ENCODE assay signal across 8 cellular contexts in genomic region chr6:83068628-83069027, GRCh38. TPM values are rescaled to one million over a fixed set of nuclear protein-coding genes. Genes with fewer than 3 reads are reported as not detected.
DNase-seq lines count a peak whose midpoint lies in the region; ATAC-seq and TF ChIP-seq lines count a peak whose summit lies in the region.

No MANE protein-coding gene starts in this region.

- H3K4me3 ChIP-seq in heart right ventricle: peak overlapping the region in 9 of 10 donors; percentile 64 to 93 (median 77)
- peak overlapping the region; percentile 87 for H3K4me3 ChIP-seq in astrocyte of the cerebellum (ENCODE audit: low read depth, low read length)
- no peak overlapping the region for H3K4me3 ChIP-seq in mesendoderm (ENCODE audit: low read length)
- H3K4me3 ChIP-seq in vagina: peak overlapping the region; percentile 86 to 90

- peaks cover 0 to 70% (median 37%) of the 10 kb centered on the region in 9 donors for H3K4me1 ChIP-seq in heart right ventricle
- H3K4me1 ChIP-seq in mesendoderm (ENCODE audit: control insufficient read depth, low read depth, low read length): no peaks in the 10 kb centered on the region
- H3K4me1 ChIP-seq in vagina: peaks cover 48% of the 10 kb centered on the region

- no peak overlapping the region for H4K8ac ChIP-seq in mesendoderm (ENCODE audit: low read depth, low read length)

- H3K18ac ChIP-seq in mesendoderm (ENCODE audit: low read length): no peak overlapping the region

- in situ Hi-C loops in astrocyte of the cerebellum (cut with HindIII; ENCODE audit: low sequenced_read_pairs): no loop called here

- no peak overlapping the region for H3K23ac ChIP-seq in mesendoderm (ENCODE audit: low read length)

- H3K27me3 ChIP-seq in heart right ventricle: no peaks in the 10 kb centered on the region
- H3K27me3 ChIP-seq in mesendoderm (ENCODE audit: insufficient read depth, low read length, poor library complexity): no peaks in the 10 kb centered on the region
- no peaks in the 10 kb centered on the region for H3K27me3 ChIP-seq in vagina

- H3K36me3 ChIP-seq in heart right ventricle: no peaks in the 10 kb centered on the region
- no peaks in the 10 kb centered on the region for H3K36me3 ChIP-seq in mesendoderm (ENCODE audit: control insufficient read depth, insufficient read depth, low read length)
- no peaks in the 10 kb centered on the region for H3K36me3 ChIP-seq in vagina

- ATAC-seq in heart right ventricle: no peak
- ATAC-seq in left ventricle myocardium superior: no peak
- no peak for ATAC-seq in HG03159 (IDR thresholded peaks at IDR 0.05; ENCODE audit: unreplicated experiment)

- intact Hi-C loops in heart right ventricle (cut with DNase I): loop anchor here (1.0 to 10.0 kb wide), 11 partner anchors 9 to 786 kb away; partner anchors contain the start of genes PGM3 (in 4 of the 10), RWDD2A (in 4 of the 10), PRSS35 (in 2 of the 10) and CYB5R4 (in 1 of the 10)
- intact Hi-C loops in left ventricle myocardium superior (cut with micrococcal nuclease): loop anchor here (10.0 kb wide), 1 partner anchor 126 kb away; the partner anchor contains the start of genes PGM3 and RWDD2A
- intact Hi-C loops in vagina (cut with DNase I): loop anchor here (5.0 kb wide), 1 partner anchor 139 kb away; no protein-coding TSS in a partner anchor

- no peak overlapping the region for H3K4me2 ChIP-seq in mesendoderm (ENCODE audit: low read length)

- TF ChIP-seq POLR2A in vagina (IDR thresholded peaks at IDR 0.05): no peak

- no peak overlapping the region for H2BK120ac ChIP-seq in mesendoderm (ENCODE audit: low read depth, low read length)

- H3K79me2 ChIP-seq in mesendoderm (ENCODE audit: control insufficient read depth, insufficient read depth, low read length): peaks cover 1% of the 10 kb centered on the region

- peaks cover under 1% of the 10 kb centered on the region for H3K79me1 ChIP-seq in mesendoderm (ENCODE audit: low read length)

- H3K9me3 ChIP-seq in heart right ventricle (no peaks in the 10 kb centered on the region), vagina (no peaks in the 10 kb centered on the region)

- H3K56ac ChIP-seq in mesendoderm (ENCODE audit: low read length): no peak overlapping the region

- no peak overlapping the region for H2AK5ac ChIP-seq in mesendoderm (ENCODE audit: low read length)

- H3K9ac ChIP-seq in mesendoderm (ENCODE audit: low read length): no peak overlapping the region

- peak overlapping the region in 6 of 10 donors; percentile 85 to 93 (median 88) for H3K27ac ChIP-seq in heart right ventricle
- no peak overlapping the region for H3K27ac ChIP-seq in mesendoderm (ENCODE audit: low read depth, low read length)
- H3K27ac ChIP-seq in vagina: peak overlapping the region; percentile 90

- H2BK5ac ChIP-seq in mesendoderm (ENCODE audit: low read length): no peak overlapping the region

- H2BK15ac ChIP-seq in mesendoderm (replicated peaks; ENCODE audit: low read depth): peak overlapping the region; percentile 74

- WGBS in heart right ventricle, 2 donors: 35 to 41% methylated on average over 6 of the region's 6 CpGs
- no CpG with 5 or more reads among the region's 6 CpGs for WGBS in mesendoderm (ENCODE audit: extremely low coverage, insufficient coverage, low lambda C conversion rate)

- DNase-seq in heart right ventricle (no peak), left ventricle myocardium superior (no peak), astrocyte of the cerebellum (ENCODE audit: low read depth) (no peak), mesendoderm (no peak), vagina (ENCODE audit: extremely low spot score in 2 of 2) (no peak), SW480 (ENCODE audit: low spot score) (no peak), NCI-H446 treated with DMSO at 0.1 percent for 48 hours (lab: John Stamatoyannopoulos, UW) (no peak)

- H3K4ac ChIP-seq in mesendoderm (ENCODE audit: low read depth, low read length): no peak overlapping the region

- H4K5ac ChIP-seq in mesendoderm (ENCODE audit: low read length): no peak overlapping the region

- TF ChIP-seq CTCF in heart right ventricle (IDR thresholded peaks at IDR 0.05) (no peak), astrocyte of the cerebellum (IDR thresholded peaks at IDR 0.05; ENCODE audit: low read depth, low read length, missing control alignments) (no peak), vagina (IDR thresholded peaks at IDR 0.05) (no peak)

RNA-seq across cellular contexts. Expression of gene DOP1A, which starts 1.2 kb away (rescaled TPM):
- total RNA-seq in heart right ventricle (10 to 100 TPM in 9 of 10 donors, 1 to 10 TPM in 1; 10.0 to 26.8 (median 22.2) TPM), left ventricle myocardium superior (17.7 TPM), vagina (33.1 TPM)
- 1 to 10 TPM; 2.5 to 9.4 TPM for polyA plus RNA-seq in heart right ventricle
- polyA plus RNA-seq in mesendoderm (2013, experiment 1 of 2): 3.7 TPM
- polyA plus RNA-seq in mesendoderm (2013, experiment 2 of 2): 3.5 TPM

RNA-seq across cellular contexts. Expression of gene UBE3D, which starts 3.0 kb away (rescaled TPM):
- total RNA-seq in heart right ventricle: 1 to 10 TPM; 1.9 to 3.1 (median 2.6) TPM
- 1 to 10 TPM; 2.1 to 4.6 TPM for polyA plus RNA-seq in heart right ventricle
- total RNA-seq in left ventricle myocardium superior: 3.0 TPM
- polyA plus RNA-seq in mesendoderm (2013, experiment 1 of 2): 13.2 TPM
- polyA plus RNA-seq in mesendoderm (2013, experiment 2 of 2): 13.8 TPM
- total RNA-seq in vagina: 8.3 TPM
